25 cellular contexts compared by ENCODE assay signal in genomic region chr4:90715242-90715641, GRCh38.
DNase-seq lines count a peak whose midpoint lies in the region; ATAC-seq and TF ChIP-seq lines count a peak whose summit lies in the region.
"Had no signal": no experiment of that assay in that cellular context is flagged by ENCODE, and none has a peak within 500 bp of the region (broad histone marks: within the 10 kb centered on the region; RNA-seq: fewer than 3 reads in every experiment).

No MANE protein-coding gene starts in this region.

- peak; percentile 41 for DNase-seq in D341Med (ENCODE audit: low spot score)
- peak; percentile 45 for DNase-seq in NCI-H69 (lab: John Stamatoyannopoulos, UW)
- DNase-seq in lower leg skin (ENCODE audit: low spot score in 2 of 2) = no peak
- no peak for DNase-seq in left colon
- DNase-seq in kidney tubule cell (ENCODE audit: low spot score) = no peak
- DNase-seq: activated naive CD4-positive, alpha-beta T cell treated with anti-CD3 and anti-CD28 coated beads, Interleukin-2, amount 50 U/mL, for 16 hours; activated T-cell treated with anti-CD3 and anti-CD28 coated beads, Interleukin-2, amount 50 U/mL, for 72 hours; head of caudate nucleus; HFFc6; naive B cell; NCI-H1105 treated with DMSO at 0.1 percent for 48 hours; NK-92 treated with Interleukin-12 subunit alpha and Interleukin-12 subunit beta, amount 100 ng/mL, for 24 hours; Peyer's patch; retina; stimulated activated CD4-positive, alpha-beta T cell treated with anti-CD3 and anti-CD28 coated beads, Interleukin-2, amount 100 ng/mL, for 48 hours; stimulated activated naive CD4-positive, alpha-beta T cell had no signal

- intact Hi-C loops in lower leg skin (cut with DNase I; ENCODE audit: low total_unique reads) = no loop called here
- intact Hi-C loops in left colon (cut with DNase I, micrococcal nuclease) = no loop called here

- no peak overlapping the region for H3K4me3 ChIP-seq in lower leg skin (ENCODE audit: low read depth, poor library complexity, severe bottlenecking)
- H3K4me3 ChIP-seq: BLaER1 treated with 17β-estradiol and CSF1 and Interleukin-3, amounts not matched to agents 10 nM and 100 nM; Peyer's patch; smooth muscle cell; thoracic aorta; vagina had no signal

- no peak for TF ChIP-seq POLR2A in lower leg skin (IDR thresholded peaks at IDR 0.05)

- ATAC-seq in GM19035 (IDR thresholded peaks at IDR 0.05; ENCODE audit: unreplicated experiment) = peak; percentile 66
- peak; percentile 90 for ATAC-seq in HG02852 (IDR thresholded peaks at IDR 0.05; ENCODE audit: unreplicated experiment)
- no peak for ATAC-seq in GM19452 (IDR thresholded peaks at IDR 0.05; ENCODE audit: unreplicated experiment)
- ATAC-seq in left colon = no peak
- ATAC-seq: HepG2, left lobe of liver had no signal

- TF ChIP-seq CTCF in lower leg skin (IDR thresholded peaks at IDR 0.05) = no peak

- WGBS in lower leg skin, 2 donors = 83 to 88% methylated on average over 1 of the region's 1 CpG

Comparison
In these comparisons a context has a peak if more than half of its experiments do, and no peak if none do; other contexts are left out.
1. DNase-seq: peak in D341Med (single experiment) and NCI-H69 (single experiment); none in lower leg skin (0 of 2), left colon (0 of 2) and kidney tubule cell (single experiment).
2. ATAC-seq: peak in GM19035 (single experiment) and HG02852 (single experiment); none in GM19452 (single experiment) and left colon (single experiment).